In genomic region chr11:57648791-57649735, GRCh38 we compare ENCODE assay signal across 9 cellular contexts. TPM values are rescaled to one million over a fixed set of nuclear protein-coding genes. Genes with fewer than 3 reads are reported as not detected.
DNase-seq lines count a peak whose midpoint lies in the region; TF ChIP-seq lines count a peak whose summit lies in the region.
"Had no signal": no experiment of that assay in that cellular context is flagged by ENCODE, and none has a peak within 500 bp of the region (broad histone marks: within the 10 kb centered on the region; RNA-seq: fewer than 3 reads in every experiment).

No MANE protein-coding gene starts in this region.

- no peak overlapping the region for H4K5ac ChIP-seq in mesendoderm (ENCODE audit: low read length)

- no peak overlapping the region for H2AK5ac ChIP-seq in mesendoderm (ENCODE audit: low read length)

- H3K4me2 ChIP-seq in Loucy (ENCODE audit: low read depth, low read length, poor library complexity, severe bottlenecking) = peak overlapping the region; percentile 80
- H3K4me2 ChIP-seq in mesendoderm (ENCODE audit: low read length) = peak overlapping the region; percentile 16

- no peak overlapping the region for H2BK5ac ChIP-seq in mesendoderm (ENCODE audit: low read length)

- no peak overlapping the region for H4K8ac ChIP-seq in mesendoderm (ENCODE audit: low read depth, low read length)

- H3K4me3 ChIP-seq in AG09309 (ENCODE audit: control insufficient read depth, low read depth, low read length) = peak overlapping the region; percentile 41
- peak overlapping the region; percentile 68 for H3K4me3 ChIP-seq in Loucy (ENCODE audit: low read length, poor library complexity, severe bottlenecking)
- H3K4me3 ChIP-seq in brain microvascular endothelial cell (ENCODE audit: low read depth, low read length) = peak overlapping the region; percentile 38
- H3K4me3 ChIP-seq in mesendoderm (ENCODE audit: low read length) = no peak overlapping the region
- peak overlapping the region; percentile 21 for H3K4me3 ChIP-seq in urinary bladder (ENCODE audit: low read depth, low read length)

- H3K36me3 ChIP-seq in Loucy (ENCODE audit: insufficient read depth, low read length) = no peaks in the 10 kb centered on the region
- H3K36me3 ChIP-seq in brain microvascular endothelial cell (replicated peaks) = no peaks in the 10 kb centered on the region
- H3K36me3 ChIP-seq in mesendoderm (ENCODE audit: control insufficient read depth, insufficient read depth, low read length) = no peaks in the 10 kb centered on the region
- H3K36me3 ChIP-seq in urinary bladder (ENCODE audit: insufficient read depth) = no peaks in the 10 kb centered on the region
- H3K36me3 ChIP-seq: adrenal gland had no signal

- H3K79me2 ChIP-seq in Loucy (ENCODE audit: insufficient read depth, low read length) = no peaks in the 10 kb centered on the region
- no peaks in the 10 kb centered on the region for H3K79me2 ChIP-seq in mesendoderm (ENCODE audit: control insufficient read depth, insufficient read depth, low read length)

- no CpG with 5 or more reads among the region's 24 CpGs for WGBS in mesendoderm (ENCODE audit: extremely low coverage, insufficient coverage, low lambda C conversion rate)
- 2% methylated on average over 24 of the region's 24 CpGs for WGBS in urinary bladder

- peaks cover 56% of the 10 kb centered on the region for H3K4me1 ChIP-seq in Loucy (ENCODE audit: insufficient read depth, low read length, poor library complexity, severe bottlenecking)
- H3K4me1 ChIP-seq in mesendoderm (ENCODE audit: control insufficient read depth, low read depth, low read length) = peaks cover 18% of the 10 kb centered on the region
- no peaks in the 10 kb centered on the region for H3K4me1 ChIP-seq in urinary bladder (ENCODE audit: insufficient read depth)

- no peak for TF ChIP-seq CTCF in AG09309 (IDR thresholded peaks at IDR 0.05; ENCODE audit: control insufficient read depth, insufficient read depth, low read depth, low read length, missing control alignments)
- TF ChIP-seq CTCF in Loucy (conservative IDR thresholded peaks at IDR 0.05; ENCODE audit: low read length) = no peak
- no peak for TF ChIP-seq CTCF in brain microvascular endothelial cell (IDR thresholded peaks at IDR 0.05; ENCODE audit: low read depth, low read length, missing control alignments)

- no peak overlapping the region for H3K4ac ChIP-seq in mesendoderm (ENCODE audit: low read depth, low read length)

- no peaks in the 10 kb centered on the region for H3K9me2 ChIP-seq in Loucy (replicated peaks; ENCODE audit: low read depth, low read length)

- H3K27ac ChIP-seq in brain microvascular endothelial cell (no peak overlapping the region), mesendoderm (ENCODE audit: low read depth, low read length) (no peak overlapping the region), urinary bladder (ENCODE audit: low read depth) (no peak overlapping the region)

- H3K9me3 ChIP-seq in Loucy (ENCODE audit: insufficient read depth, low read depth, low read length) = no peaks in the 10 kb centered on the region
- H3K9me3 ChIP-seq: adrenal gland had no signal

- H3K79me1 ChIP-seq in mesendoderm (ENCODE audit: low read length) = no peaks in the 10 kb centered on the region

- in situ Hi-C loops in brain microvascular endothelial cell (cut with HindIII; ENCODE audit: low pct_ligation_motif_present, low sequenced_read_pairs) = loop anchor here (10.0 kb wide), 1 partner anchor 84 kb away; the partner anchor contains the start of gene UBE2L6

- no peak overlapping the region for H2BK15ac ChIP-seq in mesendoderm (replicated peaks; ENCODE audit: low read depth)

- H3K56ac ChIP-seq in mesendoderm (ENCODE audit: low read length) = peak overlapping the region; percentile 80

- no peak overlapping the region for H3K18ac ChIP-seq in mesendoderm (ENCODE audit: low read length)

- no peak overlapping the region for H2BK120ac ChIP-seq in mesendoderm (ENCODE audit: low read depth, low read length)

- H3K9ac ChIP-seq in Loucy (ENCODE audit: low read depth, low read length, poor library complexity, severe bottlenecking) (peak overlapping the region; percentile 64), mesendoderm (ENCODE audit: low read length) (peak overlapping the region; percentile 50)

- no peaks in the 10 kb centered on the region for H3F3A ChIP-seq in Loucy (ENCODE audit: low read depth)

- no peaks in the 10 kb centered on the region for H4K20me1 ChIP-seq in Loucy (ENCODE audit: insufficient read depth, low read length, poor library complexity, severe bottlenecking)

- DNase-seq in AG09309 (ENCODE audit: low read depth) (no peak), brain microvascular endothelial cell (no peak), mesendoderm (peak; percentile 78), germinal center (ENCODE audit: low spot score) (no peak), GDM1 (lab: John Stamatoyannopoulos, UW) (no peak), T-helper 9 cell (no peak)

- H2AFZ ChIP-seq in Loucy (ENCODE audit: low read length) = no peak overlapping the region

- H3K27me3 ChIP-seq in Loucy (ENCODE audit: insufficient read depth, low read length, poor library complexity, severe bottlenecking) (no peaks in the 10 kb centered on the region), brain microvascular endothelial cell (replicated peaks) (peaks cover 20% of the 10 kb centered on the region), mesendoderm (ENCODE audit: insufficient read depth, low read length, poor library complexity) (no peaks in the 10 kb centered on the region)

- H3K23ac ChIP-seq in mesendoderm (ENCODE audit: low read length) = peak overlapping the region; percentile 37

RNA-seq across cellular contexts. Expression of gene YPEL4, which starts 0.6 kb away (rescaled TPM):
- polyA plus RNA-seq in mesendoderm (2013, experiment 1 of 2) = 0.01 TPM
- polyA plus RNA-seq in mesendoderm (2013, experiment 2 of 2) = not detected
- total RNA-seq in urinary bladder = 1.7 TPM
- polyA plus RNA-seq in urinary bladder = 3.5 TPM

RNA-seq across cellular contexts. Expression of gene CLP1, which starts 8.5 kb away (rescaled TPM):
- 17.4 TPM for polyA plus RNA-seq in mesendoderm (2013, experiment 1 of 2)
- polyA plus RNA-seq in mesendoderm (2013, experiment 2 of 2) = 16.2 TPM
- total RNA-seq in urinary bladder = 14.1 TPM
- 12.7 TPM for polyA plus RNA-seq in urinary bladder

RNA-seq across cellular contexts. Expression of gene ZDHHC5, which starts 18.9 kb away (rescaled TPM):
- polyA plus RNA-seq in mesendoderm (2013, experiment 1 of 2) = 44.7 TPM
- polyA plus RNA-seq in mesendoderm (2013, experiment 2 of 2) = 42.1 TPM
- 29.9 TPM for total RNA-seq in urinary bladder
- polyA plus RNA-seq in urinary bladder = 36.4 TPM

RNA-seq across cellular contexts. Expression of gene SERPING1, which starts 51.6 kb away (rescaled TPM):
- 30.5 TPM for polyA plus RNA-seq in mesendoderm (2013, experiment 1 of 2)
- 30.5 TPM for polyA plus RNA-seq in mesendoderm (2013, experiment 2 of 2)
- 53.6 TPM for total RNA-seq in urinary bladder
- polyA plus RNA-seq in urinary bladder = 806 TPM
